1 cellular context compared by ENCODE assay signal in genomic region chr2:72917875-72918660, GRCh38.
TF ChIP-seq lines count a peak whose summit lies in the region.

No MANE protein-coding gene starts in this region.

TF ChIP-seq in GM12878, 131 proteins besides CTCF, POLR2A, EP300 and RAD21 (continued from another document):
- 0 out of 2 replicates have a peak, but pooled peaks have one; percentile 15 for TF ChIP-seq ZNF687 (IDR thresholded peaks at IDR 0.05)
- peak; percentile 27; the same call in 1 of the 2 replicates for TF ChIP-seq BACH1 (IDR thresholded peaks at IDR 0.05; ENCODE audit: borderline replicate concordance)
- peak; percentile 26; the same call in 1 of the 2 replicates for TF ChIP-seq GATAD2B (conservative IDR thresholded peaks at IDR 0.05; ENCODE audit: low read depth)
